ENCODE assay signal across 20 cellular contexts in the genomic region with DNA sequence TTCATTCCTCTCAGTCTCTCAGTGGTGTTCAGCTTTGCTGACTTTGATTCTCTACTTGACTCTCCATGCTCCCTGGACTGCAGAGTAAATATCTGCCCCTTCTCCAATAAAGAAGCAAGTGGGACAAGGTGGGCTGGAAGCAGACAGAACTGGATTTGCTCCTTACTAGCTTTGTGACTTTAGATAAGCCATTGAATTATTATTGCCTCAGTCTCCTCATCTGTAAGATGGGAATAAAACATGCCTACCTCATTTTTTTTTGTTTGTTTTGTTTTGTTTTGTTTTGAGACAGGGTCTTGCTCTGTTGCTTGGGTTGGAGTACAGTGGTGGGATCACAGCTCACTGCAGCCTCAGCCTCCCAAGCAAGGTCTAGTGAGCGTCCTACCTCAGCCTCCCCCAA. TPM values are rescaled to one million over a fixed set of nuclear protein-coding genes. Genes with fewer than 3 reads are reported as not detected.
DNase-seq lines count a peak whose midpoint lies in the region; ATAC-seq, FAIRE-seq and TF ChIP-seq lines count a peak whose summit lies in the region.
"Had no signal": no experiment of that assay in that cellular context is flagged by ENCODE, and none has a peak within 500 bp of the region (broad histone marks: within the 10 kb centered on the region; RNA-seq: fewer than 3 reads in every experiment).

No MANE protein-coding gene starts in this region.

- H3K27me3 Mint-ChIP-seq in astrocyte (ENCODE audit: low read depth, unreplicated experiment) = peaks cover 9% of the 10 kb centered on the region
- peaks cover 7% of the 10 kb centered on the region for H3K27me3 Mint-ChIP-seq in nephron (ENCODE audit: low read depth)

- H3K4me1 ChIP-seq in DND-41 (ENCODE audit: insufficient read depth, low read length) (peaks cover 100% of the 10 kb centered on the region), astrocyte (ENCODE audit: insufficient read depth, low read length) (peaks cover 16% of the 10 kb centered on the region), right atrium auricular region (no peaks in the 10 kb centered on the region)

- peak overlapping the region; percentile 35 for H3K27ac Mint-ChIP-seq in astrocyte (ENCODE audit: unreplicated experiment)
- peak overlapping the region in 2 of 3 experiments; percentile 6 to 30 for H3K27ac Mint-ChIP-seq in nephron
- H3K27ac Mint-ChIP-seq: CD8-positive, alpha-beta T cell; IgD-negative memory B cell had no signal

- no peak overlapping the region; the same call in 1 of the 2 replicates for H3K4me2 ChIP-seq in DND-41 (ENCODE audit: insufficient read depth, low read length)
- no peak overlapping the region for H3K4me2 ChIP-seq in astrocyte (ENCODE audit: low read length)

- ATAC-seq in DND-41 (ENCODE audit: insufficient read depth, low read depth) (no peak), GM19324 (IDR thresholded peaks at IDR 0.05; ENCODE audit: low FRiP score, unreplicated experiment) (no peak)
- ATAC-seq: CD8-positive, alpha-beta T cell; GM12878; HepG2 had no signal

- H3K4me3 ChIP-seq in DND-41 (ENCODE audit: low read depth in 1 of 2, low read length in 2 of 2) (no peak overlapping the region; a peak in 1 of 4 replicates), astrocyte (ENCODE audit: insufficient read depth, low read depth, low read length) (no peak overlapping the region), right atrium auricular region (no peak overlapping the region)
- H3K4me3 ChIP-seq: GM12878, GM23248, HAP-1 had no signal

- H3K9ac ChIP-seq in DND-41 (ENCODE audit: low read depth, low read length) (no peak overlapping the region; the same call in 1 of the 2 replicates), astrocyte (ENCODE audit: low read length) (no peak overlapping the region)
- H3K9ac ChIP-seq: GM23248 had no signal

- H2AFZ ChIP-seq in DND-41 (ENCODE audit: low read depth, low read length) (no peak overlapping the region), astrocyte (ENCODE audit: low read depth, low read length) (no peak overlapping the region)
- H2AFZ ChIP-seq: GM23248 had no signal

- FAIRE-seq in astrocyte (lab: Jason Lieb, UNC) = no peak
- FAIRE-seq: A204.1, GM12878, HepG2 had no signal

- no peak for DNase-seq in DND-41
- DNase-seq in astrocyte (ENCODE audit: low read depth) = no peak
- DNase-seq in right atrium auricular region (ENCODE audit: low spot score) = no peak
- DNase-seq in NCI-H2107 (lab: John Stamatoyannopoulos, UW) = no peak
- DNase-seq in NCI-H510A (lab: John Stamatoyannopoulos, UW) = no peak
- DNase-seq: AML-193; Calu3; CD8-positive, alpha-beta T cell; DMS79 treated with DMSO at 0.1 percent for 48 hours; EL; GM23248 had no signal

- H3K36me3 Mint-ChIP-seq in astrocyte (ENCODE audit: low read depth, unreplicated experiment) (no peaks in the 10 kb centered on the region), nephron (ENCODE audit: low read depth) (peaks cover 93% of the 10 kb centered on the region)
- H3K36me3 Mint-ChIP-seq: CD8-positive, alpha-beta T cell; IgD-negative memory B cell had no signal

- H4K20me1 ChIP-seq in DND-41 (ENCODE audit: insufficient read depth, low read length) (no peaks in the 10 kb centered on the region), astrocyte (ENCODE audit: insufficient read depth, low read length) (no peaks in the 10 kb centered on the region)

- H3K36me3 ChIP-seq in DND-41 (ENCODE audit: insufficient read depth, low read length) (peaks cover 68% of the 10 kb centered on the region), astrocyte (ENCODE audit: insufficient read depth, low read length) (no peaks in the 10 kb centered on the region), right atrium auricular region (no peaks in the 10 kb centered on the region)

- H3K9me3 ChIP-seq in DND-41 (ENCODE audit: insufficient read depth, low read length, severe bottlenecking) (no peaks in the 10 kb centered on the region), astrocyte (ENCODE audit: insufficient read depth, low read depth, low read length) (no peaks in the 10 kb centered on the region), right atrium auricular region (no peaks in the 10 kb centered on the region)
- H3K9me3 ChIP-seq: HAP-1 had no signal

- TF ChIP-seq CTCF in DND-41 (IDR thresholded peaks at IDR 0.05; ENCODE audit: borderline replicate concordance, extremely low read depth, low read length, poor library complexity, severe bottlenecking) (no peak), astrocyte (IDR thresholded peaks at IDR 0.05; ENCODE audit: insufficient read depth, low read depth, low read length) (no peak), nephron (IDR thresholded peaks at IDR 0.05; ENCODE audit: unreplicated experiment in 3 of 3) (no peak), right atrium auricular region (IDR thresholded peaks at IDR 0.05) (no peak)

- no peaks in the 10 kb centered on the region for H3K27me3 ChIP-seq in DND-41 (ENCODE audit: insufficient read depth, low read length, poor library complexity)
- peaks cover 7% of the 10 kb centered on the region for H3K27me3 ChIP-seq in astrocyte (ENCODE audit: insufficient read depth, low read length)
- H3K27me3 ChIP-seq in right atrium auricular region = no peaks in the 10 kb centered on the region

- H3K27ac ChIP-seq in DND-41 (ENCODE audit: low read length) = peak overlapping the region; percentile 93
- no peak overlapping the region for H3K27ac ChIP-seq in astrocyte (ENCODE audit: low read depth, low read length)
- no peak overlapping the region for H3K27ac ChIP-seq in right atrium auricular region
- H3K27ac ChIP-seq: GM23248 had no signal

- H3K79me2 ChIP-seq in DND-41 (ENCODE audit: insufficient read depth, low read length) = peaks cover 31% of the 10 kb centered on the region
- H3K79me2 ChIP-seq in astrocyte (ENCODE audit: insufficient read depth, low read length) = no peaks in the 10 kb centered on the region

- H3K4me3 Mint-ChIP-seq in astrocyte (ENCODE audit: unreplicated experiment) (no peak overlapping the region), nephron (no peak overlapping the region)
- H3K4me3 Mint-ChIP-seq: CD8-positive, alpha-beta T cell; IgD-negative memory B cell had no signal

- peaks cover 2% of the 10 kb centered on the region for H3K9me3 Mint-ChIP-seq in astrocyte (ENCODE audit: unreplicated experiment)
- H3K9me3 Mint-ChIP-seq in nephron = no peaks in the 10 kb centered on the region
- H3K9me3 Mint-ChIP-seq: CD8-positive, alpha-beta T cell had no signal

- peaks cover 62% of the 10 kb centered on the region for H3K4me1 Mint-ChIP-seq in astrocyte (ENCODE audit: low read depth, unreplicated experiment)
- H3K4me1 Mint-ChIP-seq in nephron = peaks cover 45% of the 10 kb centered on the region
- H3K4me1 Mint-ChIP-seq: IgD-negative memory B cell had no signal

RNA-seq across cellular contexts. Expression of gene WT1, which starts 44.6 kb away (rescaled TPM):
- total RNA-seq in astrocyte (0.45 and 1.4 TPM in 2 replicates), right atrium auricular region (10 to 100 TPM in 1 of 2 donors, 1 to 10 TPM in 1; 8.1 to 10.6 TPM)
- total RNA-seq: Calu3; CD8-positive, alpha-beta T cell; G401; GM12878; GM23248; H4 had no signal
